In genomic region chr17:64874210-64874609, GRCh38 we compare ENCODE assay signal across 3 cellular contexts. TPM values are rescaled to one million over a fixed set of nuclear protein-coding genes. Genes with fewer than 3 reads are reported as not detected.
DNase-seq lines count a peak whose midpoint lies in the region; FAIRE-seq and TF ChIP-seq lines count a peak whose summit lies in the region.
"Not testable (repeated sequence)": the region's sequence is repeated elsewhere in the genome, so short reads cannot be mapped to it uniquely, and the experiment has no call there.

No MANE protein-coding gene starts in this region.

- H3K27ac Mint-ChIP-seq in activated CD4-positive, alpha-beta T cell treated with anti-CD3 and anti-CD28 coated beads, Interleukin-2, amount 10 ng/mL, durations not matched to agents 24 days and 14 days: not testable (repeated sequence)

- not testable (repeated sequence) for H3K27ac ChIP-seq in kidney (ENCODE audit: low read depth in 2 of 2, low read length in 2 of 2); spleen

- not testable (repeated sequence) for FAIRE-seq in kidney (lab: Jason Lieb, UNC)

- not testable (repeated sequence) for H3K36me3 Mint-ChIP-seq in activated CD4-positive, alpha-beta T cell treated with anti-CD3 and anti-CD28 coated beads, Interleukin-2, amount 10 ng/mL, durations not matched to agents 24 days and 14 days (ENCODE audit: low read depth)

- intact Hi-C loops in activated CD4-positive, alpha-beta T cell treated with anti-CD3 and anti-CD28 coated beads, Interleukin-2, amount 10 ng/mL, durations not matched to agents 24 days and 14 days (cut with micrococcal nuclease); kidney (cut with DNase I); spleen (cut with DNase I; ENCODE audit: low total_unique reads): not testable (repeated sequence)

- TF ChIP-seq CTCF in kidney (IDR thresholded peaks at IDR 0.05; ENCODE audit: borderline replicate concordance, extremely low read depth, insufficient read depth); spleen (IDR thresholded peaks at IDR 0.05 in 8 of 11, conservative IDR thresholded peaks at IDR 0.05 in 3 of 11): not testable (repeated sequence)

- not testable (repeated sequence) for H3K9me3 Mint-ChIP-seq in activated CD4-positive, alpha-beta T cell treated with anti-CD3 and anti-CD28 coated beads, Interleukin-2, amount 10 ng/mL, durations not matched to agents 24 days and 14 days

- H3K4me3 Mint-ChIP-seq in activated CD4-positive, alpha-beta T cell treated with anti-CD3 and anti-CD28 coated beads, Interleukin-2, amount 10 ng/mL, durations not matched to agents 24 days and 14 days: not testable (repeated sequence)

- H3K27me3 ChIP-seq in spleen (replicated peaks in 1 of 7): not testable (repeated sequence)

- H3K4me1 ChIP-seq in kidney (ENCODE audit: control insufficient read depth in 1 of 2, insufficient read depth in 1 of 2, low read depth in 1 of 2, low read length in 2 of 2); spleen: not testable (repeated sequence)

- not testable (repeated sequence) for H3K4me3 ChIP-seq in kidney (ENCODE audit: low read length in 2 of 2); spleen

- H3K4me1 Mint-ChIP-seq in activated CD4-positive, alpha-beta T cell treated with anti-CD3 and anti-CD28 coated beads, Interleukin-2, amount 10 ng/mL, durations not matched to agents 24 days and 14 days: not testable (repeated sequence)

- H3K36me3 ChIP-seq in kidney (ENCODE audit: control insufficient read depth in 1 of 2, insufficient read depth in 2 of 2, low read length in 2 of 2); spleen: not testable (repeated sequence)

- not testable (repeated sequence) for H3K9ac ChIP-seq in kidney (ENCODE audit: low read length in 2 of 2)

- H3K27me3 Mint-ChIP-seq in activated CD4-positive, alpha-beta T cell treated with anti-CD3 and anti-CD28 coated beads, Interleukin-2, amount 10 ng/mL, durations not matched to agents 24 days and 14 days: not testable (repeated sequence)

- not testable (repeated sequence) for H3K9me3 ChIP-seq in kidney (ENCODE audit: control insufficient read depth in 1 of 2, low read length in 2 of 2); spleen

- TF ChIP-seq POLR2A in spleen (IDR thresholded peaks at IDR 0.05): not testable (repeated sequence)

- 90 to 97% (median 96%) methylated on average over 20 to 29 of the region's 29 CpGs for WGBS in spleen, 5 donors

- peak; percentile 27 for DNase-seq in activated CD4-positive, alpha-beta T cell treated with anti-CD3 and anti-CD28 coated beads, Interleukin-2, amount 10 ng/mL, durations not matched to agents 24 days and 14 days
- peak; percentile 56 for DNase-seq in kidney
- DNase-seq in spleen: peak; percentile 51

RNA-seq across cellular contexts. Expression of gene LRRC37A3, which starts 45.1 kb away (rescaled TPM):
- total RNA-seq in activated CD4-positive, alpha-beta T cell treated with anti-CD3 and anti-CD28 coated beads, Interleukin-2, amount 10 ng/mL, durations not matched to agents 24 days and 14 days: 8.3 and 12.8 TPM in 2 replicates
- total RNA-seq in kidney (14.3 TPM), spleen (10 to 100 TPM in 5 of 7 donors, 1 to 10 TPM in 2; 7.6 to 44.8 (median 19.3) TPM)
- polyA plus RNA-seq in kidney (ENCODE audit: insufficient read depth, low read depth, low replicate concordance) (13.3 TPM), spleen (1 to 10 TPM; 1.8 to 2.8 (median 2.4) TPM)
